1 cellular context compared by ENCODE assay signal in genomic region chr1:108955111-108955510, GRCh38.
TF ChIP-seq lines count a peak whose summit lies in the region.

No MANE protein-coding gene starts in this region.

TF ChIP-seq in K562, 482 proteins besides CTCF, POLR2A, EP300 and RAD21:
- TF ChIP-seq PRDM10 (IDR thresholded peaks at IDR 0.05; ENCODE audit: partially characterized antibody) (peak; percentile 75), E2F1 (CRISPR knock-in tag; IDR thresholded peaks at IDR 0.05) (no peak)
